ENCODE assay signal across 9 cellular contexts in genomic region chr12:53222170-53223005, GRCh38. TPM values are rescaled to one million over a fixed set of nuclear protein-coding genes. Genes with fewer than 3 reads are reported as not detected.
DNase-seq lines count a peak whose midpoint lies in the region; ATAC-seq, FAIRE-seq and TF ChIP-seq lines count a peak whose summit lies in the region.
"Had no signal": no experiment of that assay in that cellular context is flagged by ENCODE, and none has a peak within 500 bp of the region (broad histone marks: within the 10 kb centered on the region; RNA-seq: fewer than 3 reads in every experiment).

No MANE protein-coding gene starts in this region.

- H2AFZ ChIP-seq in KMS-11 (ENCODE audit: low read depth) = peak overlapping the region; percentile 91; the same call in 1 of the 2 replicates

- H3K36me3 ChIP-seq in KMS-11 (ENCODE audit: insufficient read depth) = no peaks in the 10 kb centered on the region
- H3K36me3 ChIP-seq in naive thymus-derived CD4-positive, alpha-beta T cell (ENCODE audit: control insufficient read depth in 2 of 3, insufficient read depth in 3 of 3, low read length in 3 of 3) = peaks cover 0 to 8% (median 0%) of the 10 kb centered on the region in 3 experiments

- H3K4me1 Mint-ChIP-seq in chondrocyte (ENCODE audit: low read depth) = peaks cover 67% of the 10 kb centered on the region
- peaks cover 44 to 78% (median 73%) of the 10 kb centered on the region in 7 donors for H3K4me1 Mint-ChIP-seq in naive thymus-derived CD4-positive, alpha-beta T cell

- H3K4me2 ChIP-seq in KMS-11 = peak overlapping the region; percentile 100

- TF ChIP-seq CTCF in AG04450 (IDR thresholded peaks at IDR 0.05; ENCODE audit: low read depth, low read length) = no peak
- TF ChIP-seq CTCF in KMS-11 (conservative IDR thresholded peaks at IDR 0.05; ENCODE audit: low read depth, low read length) = no peak
- no peak for TF ChIP-seq CTCF in chondrocyte (IDR thresholded peaks at IDR 0.05)
- no peak for TF ChIP-seq CTCF in GM13977 (IDR thresholded peaks at IDR 0.05; ENCODE audit: extremely low read depth, insufficient read depth, missing control alignments)

- no peak for ATAC-seq in naive thymus-derived CD4-positive, alpha-beta T cell

- H3K27me3 ChIP-seq in AG04450 (ENCODE audit: control insufficient read depth, insufficient read depth, low read length) = no peaks in the 10 kb centered on the region
- no peaks in the 10 kb centered on the region for H3K27me3 ChIP-seq in KMS-11 (ENCODE audit: insufficient read depth, low read depth)
- no peaks in the 10 kb centered on the region for H3K27me3 ChIP-seq in naive thymus-derived CD4-positive, alpha-beta T cell (ENCODE audit: control insufficient read depth in 2 of 2, insufficient read depth in 2 of 2, low read length in 2 of 2)

- POLR2A ChIA-PET in AG04450 (lab: Yijun Ruan, JAX) = no interaction called here
- POLR2A ChIA-PET in naive thymus-derived CD4-positive, alpha-beta T cell (lab: Charles Lee) = interaction anchor here (1.1 to 8.5 kb wide), 9 partner anchors 8 to 74 kb away, joined by 3 to 103 read pairs (median 9); partner anchors contain the start of genes ITGB7 and PFDN5

- no peaks in the 10 kb centered on the region; the same call in 1 of the 2 replicates for H3K9me3 ChIP-seq in AG04450 (ENCODE audit: control insufficient read depth, insufficient read depth, low read length)
- no peaks in the 10 kb centered on the region for H3K9me3 ChIP-seq in naive thymus-derived CD4-positive, alpha-beta T cell (ENCODE audit: control insufficient read depth in 2 of 3, low read length in 3 of 3)

- peak overlapping the region; percentile 34 for H3K4me3 ChIP-seq in AG04450 (ENCODE audit: low read depth, low read length)
- no peak overlapping the region for H3K4me3 ChIP-seq in KMS-11 (IDR thresholded peaks at IDR 0.05; ENCODE audit: insufficient read depth, low read depth, low read length)
- no peak overlapping the region for H3K4me3 ChIP-seq in naive thymus-derived CD4-positive, alpha-beta T cell (ENCODE audit: low read length)

- H3K79me2 ChIP-seq in KMS-11 (ENCODE audit: insufficient read depth, low read depth) = peaks cover 23% of the 10 kb centered on the region; the same call in 1 of the 2 replicates

- H3K9me3 Mint-ChIP-seq in chondrocyte (ENCODE audit: low read depth) = no peaks in the 10 kb centered on the region
- H3K9me3 Mint-ChIP-seq in naive thymus-derived CD4-positive, alpha-beta T cell = peaks cover 0 to 5% (median 0%) of the 10 kb centered on the region in 11 donors

- peak overlapping the region; percentile 95 for H3K27ac Mint-ChIP-seq in chondrocyte (ENCODE audit: unreplicated experiment)
- H3K27ac Mint-ChIP-seq in naive thymus-derived CD4-positive, alpha-beta T cell = peak overlapping the region; percentile 81 to 94 (median 88)

- DNase-seq in AG04450 (ENCODE audit: low read depth, low spot score) (no peak), chondrocyte (ENCODE audit: low spot score) (no peak), NCI-H524 (lab: John Stamatoyannopoulos, UW) (no peak), hepatic stellate cell (ENCODE audit: low spot score) (no peak), GM13977 (ENCODE audit: low spot score) (no peak), GM19239 (ENCODE audit: insufficient read length, low spot score) (no peak)
- DNase-seq in naive thymus-derived CD4-positive, alpha-beta T cell = no peak

- no peaks in the 10 kb centered on the region for H4K20me1 ChIP-seq in KMS-11 (ENCODE audit: insufficient read depth)

- H3K4me1 ChIP-seq in KMS-11 (ENCODE audit: low read depth, poor library complexity, severe bottlenecking) = peaks cover 55% of the 10 kb centered on the region
- peaks cover 41 to 48% of the 10 kb centered on the region in 2 donors for H3K4me1 ChIP-seq in naive thymus-derived CD4-positive, alpha-beta T cell (ENCODE audit: control insufficient read depth in 2 of 2, insufficient read depth in 2 of 2, low read length in 2 of 2)

- H3K27me3 Mint-ChIP-seq in chondrocyte (ENCODE audit: low read depth) = no peaks in the 10 kb centered on the region
- H3K27me3 Mint-ChIP-seq in naive thymus-derived CD4-positive, alpha-beta T cell = no peaks in the 10 kb centered on the region

- CTCF ChIA-PET in AG04450 (lab: Charles Lee) = interaction anchor here (0.6 to 1.5 kb wide), 2 partner anchors 32 to 175 kb away, joined by 3 to 6 read pairs; no protein-coding TSS in a partner anchor
- CTCF ChIA-PET in naive thymus-derived CD4-positive, alpha-beta T cell (lab: Charles Lee) = interaction anchor here (2.3 kb wide), 1 partner anchor 8 kb away, joined by 7 read pairs; no protein-coding TSS in a partner anchor

- in situ Hi-C loops in GM13977 (cut with MboI; ENCODE audit: low pct_unique_long_range_greater_than_20kb, low sequenced_read_pairs, unreplicated experiment) = no loop called here

- H3K36me3 Mint-ChIP-seq in chondrocyte (ENCODE audit: low read depth) = peaks cover 2% of the 10 kb centered on the region
- peaks cover 0 to 20% (median 0%) of the 10 kb centered on the region in 5 donors for H3K36me3 Mint-ChIP-seq in naive thymus-derived CD4-positive, alpha-beta T cell

- no peak for FAIRE-seq in GM19239 (lab: Jason Lieb, UNC)
- FAIRE-seq: GM18507 had no signal

- H3K27ac ChIP-seq in AG04450 (ENCODE audit: low read depth, low read length) (peak overlapping the region; percentile 43), KMS-11 (peak overlapping the region; percentile 71)
- peak overlapping the region; percentile 78 for H3K27ac ChIP-seq in naive thymus-derived CD4-positive, alpha-beta T cell (ENCODE audit: low read depth, low read length)

- peak overlapping the region; percentile 26; the same call in 1 of the 2 replicates for H3K9ac ChIP-seq in KMS-11

- peak overlapping the region; percentile 69 for H3K4me3 Mint-ChIP-seq in chondrocyte (ENCODE audit: unreplicated experiment)
- peak overlapping the region; percentile 76 to 100 (median 82) for H3K4me3 Mint-ChIP-seq in naive thymus-derived CD4-positive, alpha-beta T cell

- intact Hi-C loops in naive thymus-derived CD4-positive, alpha-beta T cell (cut with micrococcal nuclease) = loop anchor here (5.0 kb wide), 1 partner anchor 280 kb away; the partner anchor contains the start of gene TARBP2 (in 2 of the 2)

RNA-seq across cellular contexts. Expression of gene RARG, which starts 9.6 kb away (rescaled TPM):
- polyA plus RNA-seq in AG04450 (2011; rRNA removed) = 20.1 and 25.6 TPM in 2 replicates
- 28.5 and 31.5 TPM in 2 replicates for polyA minus RNA-seq in AG04450 (2011; rRNA and poly(A)+ RNA removed)
- 19.4 to 30.0 TPM (median 21.7 TPM) in 3 replicates for total RNA-seq in chondrocyte
- total RNA-seq in naive thymus-derived CD4-positive, alpha-beta T cell = 10 to 100 TPM; 22.4 to 73.1 (median 57.4) TPM
- polyA plus RNA-seq in naive thymus-derived CD4-positive, alpha-beta T cell = 10 to 100 TPM in 1 of 2 donors, 1 to 10 TPM in 1; 6.4 to 17.2 TPM

RNA-seq across cellular contexts. Expression of gene ITGB7, which starts 15.3 kb away (rescaled TPM):
- 0.15 and 0.19 TPM in 2 replicates for polyA plus RNA-seq in AG04450 (2011; rRNA removed)
- polyA minus RNA-seq in AG04450 (2011; rRNA and poly(A)+ RNA removed) = 0.09 and 1.0 TPM in 2 replicates
- 0.37 to 0.46 TPM in 2 of 3 replicates, not detected in the other for total RNA-seq in chondrocyte
- total RNA-seq in naive thymus-derived CD4-positive, alpha-beta T cell = 100 to 1,000 TPM; 208 to 760 (median 408) TPM
- 100 to 1,000 TPM; 191 to 205 TPM for polyA plus RNA-seq in naive thymus-derived CD4-positive, alpha-beta T cell

RNA-seq across cellular contexts. Expression of gene CSAD, which starts 41.7 kb away (rescaled TPM):
- polyA plus RNA-seq in AG04450 (2011; rRNA removed) = 18.9 and 21.6 TPM in 2 replicates
- 10.2 and 10.5 TPM in 2 replicates for polyA minus RNA-seq in AG04450 (2011; rRNA and poly(A)+ RNA removed)
- 24.3 to 34.6 TPM (median 27.1 TPM) in 3 replicates for total RNA-seq in chondrocyte
- 10 to 100 TPM; 34.1 to 76.3 (median 69.1) TPM for total RNA-seq in naive thymus-derived CD4-positive, alpha-beta T cell
- polyA plus RNA-seq in naive thymus-derived CD4-positive, alpha-beta T cell = 1 to 10 TPM; 1.3 to 2.1 TPM

RNA-seq across cellular contexts. Expression of gene ZNF740, which starts 41.9 kb away (rescaled TPM):
- 20.9 and 21.7 TPM in 2 replicates for polyA plus RNA-seq in AG04450 (2011; rRNA removed)
- polyA minus RNA-seq in AG04450 (2011; rRNA and poly(A)+ RNA removed) = 37.1 and 38.0 TPM in 2 replicates
- 27.3 to 36.7 TPM (median 28.0 TPM) in 3 replicates for total RNA-seq in chondrocyte
- total RNA-seq in naive thymus-derived CD4-positive, alpha-beta T cell = 100 to 1,000 TPM in 2 of 5 experiments, 10 to 100 TPM in 3; 37.2 to 135 (median 49.5) TPM
- polyA plus RNA-seq in naive thymus-derived CD4-positive, alpha-beta T cell = 1 to 10 TPM; 3.6 to 3.8 TPM

RNA-seq across cellular contexts. Expression of gene ESPL1, which starts 45.7 kb away (rescaled TPM):
- 1.6 and 2.1 TPM in 2 replicates for polyA plus RNA-seq in AG04450 (2011; rRNA removed)
- 3.0 and 3.6 TPM in 2 replicates for polyA minus RNA-seq in AG04450 (2011; rRNA and poly(A)+ RNA removed)
- 4.0 to 5.5 TPM (median 4.8 TPM) in 3 replicates for total RNA-seq in chondrocyte
- 10 to 100 TPM in 1 of 5 experiments, 1 to 10 TPM in 2, under 1 TPM in 2; 0.08 to 65.4 (median 1.1) TPM for total RNA-seq in naive thymus-derived CD4-positive, alpha-beta T cell
- polyA plus RNA-seq in naive thymus-derived CD4-positive, alpha-beta T cell = not detected

Comparison
In these comparisons a context has a peak if more than half of its experiments do, and no peak if none do; other contexts are left out.
1. RNA of gene ITGB7, which starts 15.3 kb away (total RNA-seq): 208 to 760 TPM in naive thymus-derived CD4-positive, alpha-beta T cell; 0.37 to 0.46 TPM in chondrocyte; every median in the first group is over 100 times any median in the second.
2. Peak in every context shown above with its lines, with median percentiles within 50 percentile points of each other: H3K27ac ChIP-seq.